8 cellular contexts compared by ENCODE assay signal in the genomic region with DNA sequence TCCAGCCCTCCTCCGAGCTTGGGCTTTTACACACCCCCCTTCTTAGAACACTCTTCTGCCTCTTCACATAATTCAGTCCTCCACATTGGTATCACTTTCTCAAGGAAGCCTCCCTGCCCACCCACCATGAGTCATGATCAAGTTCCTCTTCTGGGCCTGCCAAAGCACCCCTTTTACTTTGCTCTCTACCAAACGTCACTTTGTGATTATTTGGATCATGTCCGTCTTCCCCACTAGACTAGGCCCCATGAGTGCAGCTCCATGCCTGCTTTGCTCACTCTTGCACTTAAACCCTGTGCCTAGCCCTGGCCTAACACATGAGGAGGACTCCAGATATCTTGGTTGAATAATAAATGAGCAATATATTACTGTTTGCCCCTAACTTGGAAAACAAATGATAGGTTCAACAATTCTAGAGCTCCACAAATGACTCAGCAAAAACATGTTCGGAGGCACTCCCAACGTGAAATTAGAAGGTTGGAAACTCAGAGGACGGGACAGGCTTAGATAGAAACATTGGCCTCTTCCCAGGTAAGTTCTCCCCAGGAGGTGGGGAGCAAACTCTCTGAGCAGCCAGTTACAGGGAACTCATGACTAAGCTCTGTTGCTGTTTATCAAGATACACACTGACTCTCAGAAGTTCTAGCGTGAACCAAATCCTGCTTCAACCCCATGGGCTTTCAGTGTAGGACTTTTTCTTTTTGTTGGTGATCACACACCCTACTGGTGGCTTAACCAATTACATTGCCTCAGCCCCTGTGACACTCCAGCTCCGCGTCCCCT. TPM values are rescaled to one million over a fixed set of nuclear protein-coding genes. Genes with fewer than 3 reads are reported as not detected.
DNase-seq lines count a peak whose midpoint lies in the region; ATAC-seq and TF ChIP-seq lines count a peak whose summit lies in the region.

No MANE protein-coding gene starts in this region.

- H3K4me3 Mint-ChIP-seq in nephron = no peak overlapping the region

- CTCF ChIA-PET in BJ (lab: Yijun Ruan, JAX) = interaction anchor here (0.7 to 6.3 kb wide), 13 partner anchors 8 to 351 kb away, joined by 3 to 61 read pairs (median 3); partner anchors contain the start of genes AOC2 and PSMC3IP

- H3K36me3 ChIP-seq in BJ (ENCODE audit: control insufficient read depth, insufficient read depth, low read length) (no peaks in the 10 kb centered on the region), esophagus squamous epithelium (no peaks in the 10 kb centered on the region)

- peaks cover 8% of the 10 kb centered on the region for H3K27me3 Mint-ChIP-seq in nephron (ENCODE audit: low read depth)

- H3K4me3 ChIP-seq in BJ (ENCODE audit: low read depth, low read length) (no peak overlapping the region), esophagus squamous epithelium (peak overlapping the region in 2 of 4 donors; percentile 5 to 21)

- POLR2A ChIA-PET in BJ (lab: Charles Lee) = no interaction called here

- ATAC-seq in GM19397 (IDR thresholded peaks at IDR 0.05; ENCODE audit: unreplicated experiment) (peak; percentile 50), HG02678 (IDR thresholded peaks at IDR 0.05; ENCODE audit: unreplicated experiment) (no peak)

- peak overlapping the region; percentile 68 to 90 (median 80) for H3K27ac ChIP-seq in esophagus squamous epithelium

- TF ChIP-seq POLR2A in esophagus squamous epithelium (IDR thresholded peaks at IDR 0.05) = no peak

- H3K27ac Mint-ChIP-seq in nephron = no peak overlapping the region

- no peaks in the 10 kb centered on the region for H3K9me3 Mint-ChIP-seq in nephron

- H3K27me3 ChIP-seq in BJ (ENCODE audit: control insufficient read depth, insufficient read depth, low read length) (peaks cover under 1% of the 10 kb centered on the region; the same call in 1 of the 2 replicates), esophagus squamous epithelium (peaks cover 0 to 7% (median 0%) of the 10 kb centered on the region in 4 donors)

- no peaks in the 10 kb centered on the region for H3K36me3 Mint-ChIP-seq in nephron (ENCODE audit: low read depth)

- WGBS in esophagus squamous epithelium, 2 donors = 24 to 31% methylated on average over 9 of the region's 9 CpGs

- H3K4me1 ChIP-seq in esophagus squamous epithelium = peaks cover 8 to 17% (median 9%) of the 10 kb centered on the region in 3 donors

- TF ChIP-seq CTCF in BJ (IDR thresholded peaks at IDR 0.05; ENCODE audit: insufficient read depth, low read depth, low read length) (peak; percentile 50), esophagus squamous epithelium (IDR thresholded peaks at IDR 0.05) (peak in 5 of 6 experiments; percentile 57 to 78 (median 66)), nephron (IDR thresholded peaks at IDR 0.05; ENCODE audit: unreplicated experiment in 3 of 3) (peak; percentile 53 to 63 (median 59))

- H3K9me3 ChIP-seq in esophagus squamous epithelium = no peaks in the 10 kb centered on the region

- no peaks in the 10 kb centered on the region for H3K4me1 Mint-ChIP-seq in nephron

- DNase-seq in BJ (ENCODE audit: low read depth) = peak; percentile 9
- peak; percentile 60 for DNase-seq in NCI-H146 (lab: John Stamatoyannopoulos, UW)
- peak; percentile 3 to 12 for DNase-seq in activated CD4-positive, alpha-beta T cell treated with anti-CD3 and anti-CD28 coated beads, Interleukin-2, amount 50 U/mL, for 24 hours (ENCODE audit: low read depth in 1 of 2, low spot score in 1 of 2)
- DNase-seq in esophagus squamous epithelium (lab: John Stamatoyannopoulos, UW) = no peak
- DNase-seq in ureter (ENCODE audit: low spot score) = peak; percentile 70

- intact Hi-C loops in esophagus squamous epithelium (cut with DNase I) = no loop called here

RNA-seq across cellular contexts. Expression of gene G6PC1, which starts 28.3 kb away (rescaled TPM):
- not detected in 2 replicates for polyA plus RNA-seq in BJ (2011; rRNA removed)
- not detected in 2 replicates for polyA minus RNA-seq in BJ (2011; rRNA and poly(A)+ RNA removed)
- total RNA-seq in esophagus squamous epithelium = not detected
- total RNA-seq in ureter = not detected

RNA-seq across cellular contexts. Expression of gene AARSD1, which starts 35.3 kb away (rescaled TPM):
- 45.2 and 51.6 TPM in 2 replicates for polyA plus RNA-seq in BJ (2011; rRNA removed)
- polyA minus RNA-seq in BJ (2011; rRNA and poly(A)+ RNA removed) = 14.9 and 26.4 TPM in 2 replicates
- total RNA-seq in esophagus squamous epithelium (10 to 100 TPM; 14.2 to 25.9 (median 22.6) TPM), ureter (69.1 TPM)

RNA-seq across cellular contexts. Expression of gene PTGES3L, which starts 51.0 kb away (rescaled TPM):
- 3.3 and 3.4 TPM in 2 replicates for polyA plus RNA-seq in BJ (2011; rRNA removed)
- 1.5 and 2.0 TPM in 2 replicates for polyA minus RNA-seq in BJ (2011; rRNA and poly(A)+ RNA removed)
- total RNA-seq in esophagus squamous epithelium (1 to 10 TPM in 1 of 4 donors, under 1 TPM in 1, not detected in 2; 0.27 to 1.1 TPM), ureter (2.7 TPM)

RNA-seq across cellular contexts. Expression of gene RUNDC1, which starts 51.5 kb away (rescaled TPM):
- polyA plus RNA-seq in BJ (2011; rRNA removed) = 9.8 and 12.9 TPM in 2 replicates
- polyA minus RNA-seq in BJ (2011; rRNA and poly(A)+ RNA removed) = 7.1 and 8.9 TPM in 2 replicates
- total RNA-seq in esophagus squamous epithelium = 1 to 10 TPM; 7.4 to 9.8 (median 8.5) TPM
- total RNA-seq in ureter = 24.7 TPM
